20 cellular contexts compared by ENCODE assay signal in genomic region chr11:94717667-94718066, GRCh38.
"Had no signal": no experiment of that assay in that cellular context is flagged by ENCODE, and none has a peak within 500 bp of the region (broad histone marks: within the 10 kb centered on the region; RNA-seq: fewer than 3 reads in every experiment).

No MANE protein-coding gene starts in this region.

- ATAC-seq: mucosa of descending colon; naive thymus-derived CD4-positive, alpha-beta T cell; natural killer cell treated with Interleukin-12 subunit alpha and Interleukin-12 subunit beta and Interleukin-15 and Interleukin-18, amount 100 ng/mL, for 72 hours; right cardiac atrium; sciatic nerve; stimulated activated effector memory CD8-positive, alpha-beta T cell treated with anti-CD3 and anti-CD28 coated beads, Interleukin-12 subunit alpha, Interleukin-12 subunit beta, amount 100 ng/mL, for 72 hours had no signal

- H3K27ac ChIP-seq: left ventricle myocardium inferior, ovary, prostate gland, skin epidermis, tibial nerve, uterus had no signal

- H3K9me3 ChIP-seq: mucosa of descending colon, ovary, prostate gland, spleen, uterus had no signal

- H3K4me1 ChIP-seq: left ventricle myocardium inferior, prostate gland, spleen, tibial nerve, uterus had no signal

- H3K36me3 ChIP-seq: left ventricle myocardium inferior, ovary, prostate gland, spleen, tibial nerve, uterus had no signal

- H3K4me3 ChIP-seq: left ventricle myocardium inferior, lung, mucosa of descending colon, ovary, prostate gland, skin epidermis, spleen, tibial nerve, uterus had no signal

- DNase-seq: hippocampal formation; left ventricle myocardium inferior; midbrain; mucosa of descending colon; naive thymus-derived CD4-positive, alpha-beta T cell; ovary; posterior cingulate gyrus; retina; right cardiac atrium; spleen; stimulated activated CD4-positive, alpha-beta T cell treated with anti-CD3 and anti-CD28 coated beads, Interleukin-4, amount 100 ng/mL, for 24 hours; stimulated activated naive CD4-positive, alpha-beta T cell; uterus had no signal

- H3K27me3 ChIP-seq: ovary, tibial nerve, uterus had no signal
